Comparison of ENCODE assay signal across 29 cellular contexts in genomic region chr1:63665410-63665809, GRCh38.
"Had no signal": no experiment of that assay in that cellular context is flagged by ENCODE, and none has a peak within 500 bp of the region (broad histone marks: within the 10 kb centered on the region; RNA-seq: fewer than 3 reads in every experiment).

No MANE protein-coding gene starts in this region.

- DNase-seq: activated B cell treated with CpG ODN at 0.5 μM for 24 hours; activated CD4-positive, alpha-beta T cell treated with anti-CD3 and anti-CD28 coated beads for 48 hours; activated CD4-positive, alpha-beta T cell treated with anti-CD3 and anti-CD28 coated beads, Interleukin-2, amount 50 U/mL, for 1 hour; activated CD4-positive, alpha-beta T cell treated with anti-CD3 and anti-CD28 coated beads, Interleukin-2, amount 50 U/mL, for 48 hours; activated CD8-positive, alpha-beta memory T cell treated with anti-CD3 and anti-CD28 coated beads for 24 hours; activated CD8-positive, alpha-beta T cell treated with anti-CD3 and anti-CD28 coated beads for 36 hours; activated effector memory CD4-positive, alpha-beta T cell treated with Interleukin-2 at 50 U/mL for 16 hours; activated gamma-delta T cell treated with Interleukin-2 at 50 U/mL for 16 hours; activated naive CD4-positive, alpha-beta T cell treated with anti-CD3 and anti-CD28 coated beads, Interleukin-2, amount 50 U/mL, for 16 hours; activated naive CD4-positive, alpha-beta T cell treated with Interleukin-2 at 50 U/mL for 16 hours; activated T-cell treated with anti-CD3 and anti-CD28 coated beads, Interleukin-2, amount 50 U/mL, for 4 hours; central memory CD4-positive, alpha-beta T cell; cerebellar nuclear complex; colonic mucosa; effector CD8-positive, alpha-beta T cell; foreskin fibroblast; head of caudate nucleus; T-helper 1 cell; T-helper 17 cell; T1000; WERI-Rb-1 had no signal

- ATAC-seq: activated CD4-positive, CD25-positive, alpha-beta regulatory T cell treated with anti-CD3 and anti-CD28 coated beads, Interleukin-2, amount 50 U/mL, for 24 hours; activated CD8-positive, alpha-beta T cell treated with anti-CD3 and anti-CD28 coated beads for 36 hours; activated T-cell treated with anti-CD3 and anti-CD28 coated beads, Interleukin-2, amount 50 U/mL, for 4 hours; activated T-helper 17 cell treated with anti-CD3 and anti-CD28 coated beads, Interleukin-2, amount 50 U/mL, for 72 hours; T-helper 17 cell had no signal

- H3K4me1 ChIP-seq: ascending aorta, colonic mucosa had no signal

- H3K27ac Mint-ChIP-seq: activated B cell treated with CpG ODN at 0.5 μM for 24 hours; activated CD8-positive, alpha-beta T cell treated with anti-CD3 and anti-CD28 coated beads for 36 hours; activated naive CD8-positive, alpha-beta T cell; activated T-helper 17 cell treated with anti-CD3 and anti-CD28 coated beads, Interleukin-2, amount 50 U/mL, for 72 hours; brain; T-helper 17 cell; T-helper 2 cell treated with Interferon-gamma antibody and Interleukin-4, amounts not matched to agents 5 μg/mL and 100 μg/mL, for 36 hours had no signal

- H3K27ac ChIP-seq: ascending aorta, breast epithelium, cardiac muscle cell, colonic mucosa, WERI-Rb-1 had no signal

- H3K9me3 ChIP-seq: ascending aorta, breast epithelium, colonic mucosa had no signal

- H3K27me3 Mint-ChIP-seq: activated B cell treated with CpG ODN at 0.5 μM for 24 hours; activated CD8-positive, alpha-beta T cell treated with anti-CD3 and anti-CD28 coated beads for 36 hours; activated naive CD8-positive, alpha-beta T cell; activated T-helper 17 cell treated with anti-CD3 and anti-CD28 coated beads, Interleukin-2, amount 50 U/mL, for 72 hours; brain; T-helper 17 cell had no signal

- H3K4me3 Mint-ChIP-seq: activated B cell treated with CpG ODN at 0.5 μM for 24 hours; activated CD8-positive, alpha-beta T cell treated with anti-CD3 and anti-CD28 coated beads for 36 hours; activated naive CD8-positive, alpha-beta T cell; activated T-cell treated with anti-CD3 and anti-CD28 coated beads, Interleukin-2, amount 50 U/mL, for 4 hours; activated T-helper 17 cell treated with anti-CD3 and anti-CD28 coated beads, Interleukin-2, amount 50 U/mL, for 72 hours; brain; T-helper 17 cell; T-helper 2 cell treated with Interferon-gamma antibody and Interleukin-4, amounts not matched to agents 5 μg/mL and 100 μg/mL, for 36 hours had no signal

- H3K4me3 ChIP-seq: ascending aorta, breast epithelium, cardiac muscle cell, colonic mucosa had no signal

- H3K4me1 Mint-ChIP-seq: activated B cell treated with CpG ODN at 0.5 μM for 24 hours; activated T-helper 17 cell treated with anti-CD3 and anti-CD28 coated beads, Interleukin-2, amount 50 U/mL, for 72 hours had no signal

- H3K36me3 ChIP-seq: ascending aorta, breast epithelium, colonic mucosa, WERI-Rb-1 had no signal

- H3K36me3 Mint-ChIP-seq: brain had no signal

- H3K27me3 ChIP-seq: ascending aorta, breast epithelium, cardiac muscle cell, colonic mucosa had no signal
